In genomic region chr22:20118572-20119020, GRCh38 we compare ENCODE assay signal across 8 cellular contexts. TPM values are rescaled to one million over a fixed set of nuclear protein-coding genes. Genes with fewer than 3 reads are reported as not detected.
DNase-seq lines count a peak whose midpoint lies in the region; ATAC-seq and TF ChIP-seq lines count a peak whose summit lies in the region.

No MANE protein-coding gene starts in this region.

- H3K27me3 ChIP-seq in BJ (ENCODE audit: control insufficient read depth, insufficient read depth, low read length) (no peaks in the 10 kb centered on the region), HUES64 (ENCODE audit: insufficient read depth, low read length) (no peaks in the 10 kb centered on the region), mucosa of rectum (ENCODE audit: control insufficient read depth in 2 of 2, insufficient read depth in 2 of 2, low read length in 2 of 2) (no peaks in the 10 kb centered on the region)

- H3K4me1 Mint-ChIP-seq in central memory CD8-positive, alpha-beta T cell = peaks cover 53% of the 10 kb centered on the region

- CTCF ChIA-PET in BJ (lab: Yijun Ruan, JAX) = interaction anchor here (1.0 kb wide), 1 partner anchor 10 kb away, joined by 5 read pairs; no protein-coding TSS in a partner anchor

- POLR2A ChIA-PET in BJ (lab: Charles Lee) = interaction anchor here (0.7 kb wide), 1 partner anchor 14 kb away, joined by 3 read pairs; no protein-coding TSS in a partner anchor

- H3K36me3 Mint-ChIP-seq in central memory CD8-positive, alpha-beta T cell (ENCODE audit: insufficient read depth) = peaks cover 49% of the 10 kb centered on the region

- DNase-seq in BJ (ENCODE audit: low read depth) (no peak), Ammon's horn (ENCODE audit: low spot score) (no peak), hippocampal formation (lab: John Stamatoyannopoulos, UW) (no peak)
- DNase-seq in central memory CD8-positive, alpha-beta T cell (ENCODE audit: low spot score in 2 of 2) = no peak

- H3K9me3 ChIP-seq in HUES64 (ENCODE audit: insufficient read depth, low read depth, low read length) (no peaks in the 10 kb centered on the region), mucosa of rectum (ENCODE audit: control insufficient read depth in 2 of 2, low read length in 2 of 2) (no peaks in the 10 kb centered on the region)

- no peak for TF ChIP-seq CTCF in BJ (IDR thresholded peaks at IDR 0.05; ENCODE audit: insufficient read depth, low read depth, low read length)

- peaks cover 31% of the 10 kb centered on the region for H3K36me3 ChIP-seq in BJ (ENCODE audit: control insufficient read depth, insufficient read depth, low read length)
- H3K36me3 ChIP-seq in HUES64 (ENCODE audit: insufficient read depth, low read length) = peaks cover 71% of the 10 kb centered on the region
- H3K36me3 ChIP-seq in mucosa of rectum (ENCODE audit: control insufficient read depth in 2 of 2, insufficient read depth in 2 of 2, low read length in 2 of 2) = peaks cover 11 to 24% of the 10 kb centered on the region in 2 donors

- WGBS in HUES64 = 62% methylated on average over 3 of the region's 4 CpGs

- peak overlapping the region; percentile 89 for H3K27ac ChIP-seq in HUES64 (ENCODE audit: low read depth, low read length)
- no peak overlapping the region for H3K27ac ChIP-seq in mucosa of rectum (ENCODE audit: low read depth in 2 of 2, low read length in 2 of 2)

- H3K27me3 Mint-ChIP-seq in central memory CD8-positive, alpha-beta T cell = no peaks in the 10 kb centered on the region

- peaks cover 14% of the 10 kb centered on the region; the same call in 1 of the 2 replicates for H3K4me1 ChIP-seq in HUES64 (ENCODE audit: insufficient read depth, low read length)
- peaks cover 11 to 20% of the 10 kb centered on the region in 2 donors for H3K4me1 ChIP-seq in mucosa of rectum (ENCODE audit: control insufficient read depth in 2 of 2, insufficient read depth in 2 of 2, low read length in 2 of 2)

- no peaks in the 10 kb centered on the region for H3K9me3 Mint-ChIP-seq in central memory CD8-positive, alpha-beta T cell

- peak overlapping the region; percentile 100 for H3K9ac ChIP-seq in HUES64 (ENCODE audit: low read depth, low read length)
- peak overlapping the region in 1 of 2 donors; percentile 79 for H3K9ac ChIP-seq in mucosa of rectum (ENCODE audit: low read depth in 1 of 2, low read length in 2 of 2)

- H3K4me3 ChIP-seq in BJ (ENCODE audit: low read depth, low read length) (peak overlapping the region; percentile 99), HUES64 (ENCODE audit: low read length) (peak overlapping the region; percentile 94), mucosa of rectum (ENCODE audit: low read length in 2 of 2) (peak overlapping the region; percentile 74 to 75)

- H3K27ac Mint-ChIP-seq in central memory CD8-positive, alpha-beta T cell (ENCODE audit: low read depth) = no peak overlapping the region

- no peak for ATAC-seq in central memory CD8-positive, alpha-beta T cell (replicated peaks; ENCODE audit: extremely low read depth, poor library complexity, severe bottlenecking)
- ATAC-seq in HG02798 (IDR thresholded peaks at IDR 0.05; ENCODE audit: poor library complexity, unreplicated experiment) = no peak
- ATAC-seq in HG03520 (IDR thresholded peaks at IDR 0.05; ENCODE audit: unreplicated experiment) = no peak

- H3K4me3 Mint-ChIP-seq in central memory CD8-positive, alpha-beta T cell = peak overlapping the region; percentile 87

RNA-seq across cellular contexts. Expression of gene TRMT2A, which starts 1.6 kb away (rescaled TPM):
- polyA plus RNA-seq in BJ (2011; rRNA removed) = 20.1 and 34.2 TPM in 2 replicates
- 32.0 and 49.5 TPM in 2 replicates for polyA minus RNA-seq in BJ (2011; rRNA and poly(A)+ RNA removed)
- 36.4 TPM for polyA plus RNA-seq in HUES64 (2013, experiment 1 of 2)
- polyA plus RNA-seq in HUES64 (2013, experiment 2 of 2) = 26.3 TPM

RNA-seq across cellular contexts. Expression of gene RANBP1, which starts 2.7 kb away (rescaled TPM):
- 164 and 166 TPM in 2 replicates for polyA plus RNA-seq in BJ (2011; rRNA removed)
- 69.5 and 109 TPM in 2 replicates for polyA minus RNA-seq in BJ (2011; rRNA and poly(A)+ RNA removed)
- polyA plus RNA-seq in HUES64 (2013, experiment 1 of 2) = 724 TPM
- 653 TPM for polyA plus RNA-seq in HUES64 (2013, experiment 2 of 2)

RNA-seq across cellular contexts. Expression of gene ZDHHC8, which starts 13.0 kb away (rescaled TPM):
- polyA plus RNA-seq in BJ (2011; rRNA removed) = 15.1 and 32.2 TPM in 2 replicates
- 13.5 and 17.6 TPM in 2 replicates for polyA minus RNA-seq in BJ (2011; rRNA and poly(A)+ RNA removed)
- 23.3 TPM for polyA plus RNA-seq in HUES64 (2013, experiment 1 of 2)
- 28.1 TPM for polyA plus RNA-seq in HUES64 (2013, experiment 2 of 2)

RNA-seq across cellular contexts. Expression of gene CCDC188, which starts 32.3 kb away (rescaled TPM):
- polyA plus RNA-seq in BJ (2011; rRNA removed) = 4.9 and 6.5 TPM in 2 replicates
- polyA minus RNA-seq in BJ (2011; rRNA and poly(A)+ RNA removed) = 0.98 and 1.6 TPM in 2 replicates
- 0.15 TPM for polyA plus RNA-seq in HUES64 (2013, experiment 1 of 2)
- polyA plus RNA-seq in HUES64 (2013, experiment 2 of 2) = not detected

RNA-seq across cellular contexts. Expression of gene DGCR8, which starts 38.6 kb away (rescaled TPM):
- 16.3 and 21.3 TPM in 2 replicates for polyA plus RNA-seq in BJ (2011; rRNA removed)
- polyA minus RNA-seq in BJ (2011; rRNA and poly(A)+ RNA removed) = 15.7 and 18.3 TPM in 2 replicates
- 27.2 TPM for polyA plus RNA-seq in HUES64 (2013, experiment 1 of 2)
- 25.4 TPM for polyA plus RNA-seq in HUES64 (2013, experiment 2 of 2)
